ENCODE assay signal across 23 cellular contexts in the genomic region with DNA sequence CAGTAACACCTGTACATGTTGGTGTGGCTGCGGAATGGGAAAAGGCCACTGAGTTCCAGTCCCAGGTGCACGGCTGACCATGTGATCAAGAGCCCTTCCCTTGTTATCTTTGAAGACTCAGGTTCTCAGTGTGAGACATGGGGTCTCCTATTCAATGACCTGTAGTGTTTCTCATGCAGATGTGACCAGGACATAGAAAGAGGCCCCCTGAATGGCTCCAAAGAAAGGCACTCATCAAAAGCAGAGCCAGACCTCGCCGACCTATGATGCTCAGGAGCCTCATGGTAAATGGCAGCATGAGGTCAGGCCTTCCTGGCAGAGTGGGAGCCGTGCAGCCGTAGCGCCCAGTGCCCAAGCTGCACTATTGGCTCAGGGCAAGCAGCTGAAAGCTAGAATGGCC. TPM values are rescaled to one million over a fixed set of nuclear protein-coding genes. Genes with fewer than 3 reads are reported as not detected.
DNase-seq lines count a peak whose midpoint lies in the region; ATAC-seq, FAIRE-seq and TF ChIP-seq lines count a peak whose summit lies in the region.
"Had no signal": no experiment of that assay in that cellular context is flagged by ENCODE, and none has a peak within 500 bp of the region (broad histone marks: within the 10 kb centered on the region; RNA-seq: fewer than 3 reads in every experiment).

No MANE protein-coding gene starts in this region.

- BruUV-seq in HepG2 (replicated peaks; lab: Mats Ljungman, UMichigan): no TSS peak

- no peak overlapping the region for H3K27ac Mint-ChIP-seq in activated CD4-positive, alpha-beta T cell treated with anti-CD3 and anti-CD28 coated beads, Interleukin-2, amount 10 ng/mL, durations not matched to agents 24 days and 14 days
- H3K27ac Mint-ChIP-seq in T-helper 17 cell: peak overlapping the region; percentile 41
- no peak overlapping the region for H3K27ac Mint-ChIP-seq in stimulated activated effector memory CD8-positive, alpha-beta T cell treated with anti-CD3 and anti-CD28 coated beads, Interleukin-12 subunit alpha, Interleukin-12 subunit beta, amount 100 ng/mL, for 72 hours
- H3K27ac Mint-ChIP-seq: activated CD4-positive, alpha-beta memory T cell treated with anti-CD3 and anti-CD28 coated beads, Interleukin-2, amount 10 ng/mL, durations not matched to agents 7 days and 5 days; progenitor cell of endocrine pancreas had no signal

- H2AFZ ChIP-seq in HepG2 (ENCODE audit: low read length): no peak overlapping the region

- POLR2A ChIA-PET in HepG2 (lab: Yijun Ruan, JAX): interaction anchor here (2.1 to 2.9 kb wide), 2 partner anchors 15 to 19 kb away, joined by 10 to 14 read pairs; no protein-coding TSS in a partner anchor

- peaks cover 10% of the 10 kb centered on the region for H3K27me3 Mint-ChIP-seq in activated CD4-positive, alpha-beta T cell treated with anti-CD3 and anti-CD28 coated beads, Interleukin-2, amount 10 ng/mL, durations not matched to agents 24 days and 14 days
- H3K27me3 Mint-ChIP-seq in T-helper 17 cell: peaks cover 26% of the 10 kb centered on the region

- TF ChIP-seq CTCF in HepG2 (CRISPR knock-in tag; IDR thresholded peaks at IDR 0.05): no peak

- peak overlapping the region; percentile 79 for H3K4me3 Mint-ChIP-seq in activated CD4-positive, alpha-beta T cell treated with anti-CD3 and anti-CD28 coated beads, Interleukin-2, amount 10 ng/mL, durations not matched to agents 24 days and 14 days
- H3K4me3 Mint-ChIP-seq in T-helper 17 cell: peak overlapping the region; percentile 93
- peak overlapping the region; percentile 67 for H3K4me3 Mint-ChIP-seq in stimulated activated effector memory CD8-positive, alpha-beta T cell treated with anti-CD3 and anti-CD28 coated beads, Interleukin-12 subunit alpha, Interleukin-12 subunit beta, amount 100 ng/mL, for 72 hours

- no peak for DNase-seq in activated CD4-positive, alpha-beta T cell treated with anti-CD3 and anti-CD28 coated beads, Interleukin-2, amount 10 ng/mL, durations not matched to agents 24 days and 14 days
- no peak for DNase-seq in activated CD4-positive, alpha-beta T cell treated with anti-CD3 and anti-CD28 coated beads for 1 hour
- DNase-seq in T-helper 17 cell: no peak
- DNase-seq in HepG2 (ENCODE audit: low spot score): no peak
- no peak for DNase-seq in stimulated activated effector memory CD8-positive, alpha-beta T cell treated with anti-CD3 and anti-CD28 coated beads, Interleukin-12 subunit alpha, Interleukin-12 subunit beta, amount 100 ng/mL, for 72 hours (ENCODE audit: low spot score in 2 of 2)
- no peak for DNase-seq in ACHN
- no peak for DNase-seq in ecto neural progenitor cell (ENCODE audit: low spot score)
- DNase-seq: 8988T; activated CD4-positive, alpha-beta memory T cell treated with anti-CD3 and anti-CD28 coated beads, Interleukin-2, amount 10 ng/mL, durations not matched to agents 7 days and 5 days; amniotic stem cell; IMR-90; left cardiac atrium; NCI-H187 treated with DMSO at 0.1 percent for 48 hours; NCI-H446 treated with DMSO at 0.1 percent for 48 hours; NK-92 treated with Interleukin-12 subunit alpha and Interleukin-12 subunit beta, amount 100 ng/mL, for 24 hours; small intestine; stimulated activated CD4-positive, alpha-beta T cell treated with anti-CD3 and anti-CD28 coated beads, Interleukin-4, amount 100 ng/mL, for 4 hours; stimulated activated CD8-positive, alpha-beta memory T cell treated with anti-CD3 and anti-CD28 coated beads, Interleukin-4, amount 100 ng/mL, for 48 hours had no signal

- no peaks in the 10 kb centered on the region for H3K36me3 ChIP-seq in HepG2 (replicated peaks in 1 of 2; ENCODE audit: control insufficient read depth in 1 of 2, insufficient read depth in 2 of 2, low read length in 2 of 2)
- H3K36me3 ChIP-seq: tibial nerve had no signal

- peaks cover 35% of the 10 kb centered on the region for H3K4me1 ChIP-seq in HepG2 (ENCODE audit: insufficient read depth, low read length)

- H3K27me3 ChIP-seq in HepG2 (ENCODE audit: control insufficient read depth in 1 of 2, insufficient read depth in 2 of 2, low read length in 2 of 2): no peaks in the 10 kb centered on the region
- H3K27me3 ChIP-seq: tibial nerve had no signal

- H3K9ac ChIP-seq in HepG2 (ENCODE audit: insufficient read depth, low read depth, low read length): no peak overlapping the region

- no peaks in the 10 kb centered on the region for H3K9me3 ChIP-seq in T-helper 17 cell (ENCODE audit: control insufficient read depth, low read length, poor library complexity, severe bottlenecking)
- H3K9me3 ChIP-seq in HepG2 (ENCODE audit: low read length): no peaks in the 10 kb centered on the region
- H3K9me3 ChIP-seq: tibial nerve had no signal

- TF ChIP-seq EP300 in HepG2 (IDR thresholded peaks at IDR 0.05; ENCODE audit: low read depth in 2 of 2, low read length in 2 of 2) (no peak), HepG2 (CRISPR knock-in tag; IDR thresholded peaks at IDR 0.05; ENCODE audit: borderline replicate concordance) (no peak)

- CTCF ChIA-PET in HepG2 (lab: Yijun Ruan, JAX; ENCODE audit: low intra/inter-chr PET ratio, low total read pairs): no interaction called here

- H3K27ac ChIP-seq in HepG2 (ENCODE audit: extremely low read length, insufficient read depth, low read length): no peak overlapping the region
- H3K27ac ChIP-seq: RWPE1, tibial nerve had no signal

- H3K9me3 Mint-ChIP-seq in activated CD4-positive, alpha-beta T cell treated with anti-CD3 and anti-CD28 coated beads, Interleukin-2, amount 10 ng/mL, durations not matched to agents 24 days and 14 days: no peaks in the 10 kb centered on the region
- H3K9me3 Mint-ChIP-seq in stimulated activated effector memory CD8-positive, alpha-beta T cell treated with anti-CD3 and anti-CD28 coated beads, Interleukin-12 subunit alpha, Interleukin-12 subunit beta, amount 100 ng/mL, for 72 hours: no peaks in the 10 kb centered on the region
- H3K9me3 Mint-ChIP-seq: activated CD4-positive, alpha-beta memory T cell treated with anti-CD3 and anti-CD28 coated beads, Interleukin-2, amount 10 ng/mL, durations not matched to agents 7 days and 5 days had no signal

- peaks cover 20% of the 10 kb centered on the region for H3K4me1 Mint-ChIP-seq in activated CD4-positive, alpha-beta T cell treated with anti-CD3 and anti-CD28 coated beads, Interleukin-2, amount 10 ng/mL, durations not matched to agents 24 days and 14 days
- H3K4me1 Mint-ChIP-seq in T-helper 17 cell: peaks cover 19% of the 10 kb centered on the region
- peaks cover 21% of the 10 kb centered on the region for H3K4me1 Mint-ChIP-seq in stimulated activated effector memory CD8-positive, alpha-beta T cell treated with anti-CD3 and anti-CD28 coated beads, Interleukin-12 subunit alpha, Interleukin-12 subunit beta, amount 100 ng/mL, for 72 hours

- no peaks in the 10 kb centered on the region for H4K20me1 ChIP-seq in HepG2 (ENCODE audit: insufficient read depth, low read length)

- H3K79me2 ChIP-seq in HepG2 (ENCODE audit: insufficient read depth, low read length): no peaks in the 10 kb centered on the region

- no peak for TF ChIP-seq POLR2A in HepG2 (IDR thresholded peaks at IDR 0.05; ENCODE audit: insufficient read depth in 1 of 2, low read depth in 2 of 2, low read length in 2 of 2)

- no peak overlapping the region for H3K4me3 ChIP-seq in HepG2 (replicated peaks in 1 of 3; ENCODE audit: insufficient read depth in 1 of 3, low read depth in 2 of 3, low read length in 3 of 3)

- FAIRE-seq in HepG2 (lab: Jason Lieb, UNC): no peak
- FAIRE-seq: small intestine had no signal

- ATAC-seq in T-helper 17 cell: no peak
- ATAC-seq in HepG2: no peak
- no peak for ATAC-seq in stimulated activated effector memory CD8-positive, alpha-beta T cell treated with anti-CD3 and anti-CD28 coated beads, Interleukin-12 subunit alpha, Interleukin-12 subunit beta, amount 100 ng/mL, for 72 hours
- ATAC-seq in GM18511 (IDR thresholded peaks at IDR 0.05; ENCODE audit: unreplicated experiment): no peak

- in situ Hi-C loops in HepG2 (cut with HindIII; ENCODE audit: extremely low pct_ligation_motif_present, low pct_unique_long_range_greater_than_20kb) (loop anchor here (5.0 kb wide), 1 partner anchor 39 kb away; no protein-coding TSS in a partner anchor), ACHN (cut with HindIII; ENCODE audit: low pct_ligation_motif_present, low pct_unique_long_range_greater_than_20kb, low sequenced_read_pairs) (no loop called here)

- H3K36me3 Mint-ChIP-seq in activated CD4-positive, alpha-beta T cell treated with anti-CD3 and anti-CD28 coated beads, Interleukin-2, amount 10 ng/mL, durations not matched to agents 24 days and 14 days (ENCODE audit: low read depth): no peaks in the 10 kb centered on the region
- H3K36me3 Mint-ChIP-seq in T-helper 17 cell (ENCODE audit: low read depth): no peaks in the 10 kb centered on the region
- H3K36me3 Mint-ChIP-seq in stimulated activated effector memory CD8-positive, alpha-beta T cell treated with anti-CD3 and anti-CD28 coated beads, Interleukin-12 subunit alpha, Interleukin-12 subunit beta, amount 100 ng/mL, for 72 hours: no peaks in the 10 kb centered on the region

- peak overlapping the region; percentile 80 for H3K4me2 ChIP-seq in HepG2 (ENCODE audit: low read depth, low read length)

- 100% methylated on average over 3 of the region's 7 CpGs for WGBS in HepG2 (ENCODE audit: low lambda C conversion rate)

- intact Hi-C loops in activated CD4-positive, alpha-beta T cell treated with anti-CD3 and anti-CD28 coated beads, Interleukin-2, amount 10 ng/mL, durations not matched to agents 24 days and 14 days (cut with micrococcal nuclease): no loop called here
- intact Hi-C loops in HepG2 (cut with micrococcal nuclease; ENCODE audit: unreplicated experiment): no loop called here

- TF ChIP-seq RAD21 in HepG2 (CRISPR knock-in tag; IDR thresholded peaks at IDR 0.05): no peak

RNA-seq across cellular contexts. Expression of gene HAO2, which starts 42.3 kb away (rescaled TPM):
- total RNA-seq in activated CD4-positive, alpha-beta T cell treated with anti-CD3 and anti-CD28 coated beads, Interleukin-2, amount 10 ng/mL, durations not matched to agents 24 days and 14 days: not detected in 2 replicates
- total RNA-seq in T-helper 17 cell (not detected), HepG2 (2016; rRNA removed; fragmentation: Illumina TruSeq; extraction: Trizol) (0.09 TPM in 1 of 2 replicates, not detected in the other)
- total RNA-seq in HepG2 (2016; cell fraction: cytosol; rRNA removed; fragmentation: Illumina TruSeq; extraction: Trizol; ENCODE audit: low read depth): not detected in 2 replicates
- 0.15 TPM in 1 of 2 replicates, not detected in the other for total RNA-seq in HepG2 (2016; cell fraction: insoluble cytoplasmic fraction; rRNA removed; fragmentation: Illumina TruSeq; extraction: Trizol)
- total RNA-seq in HepG2 (2016; cell fraction: membrane; rRNA removed; fragmentation: Illumina TruSeq; extraction: Trizol): 0.28 TPM in 1 of 2 replicates, not detected in the other
- 0.34 and 0.40 TPM in 2 replicates for total RNA-seq in HepG2 (2016; cell fraction: nucleus; rRNA removed; fragmentation: Illumina TruSeq; extraction: Trizol)
- polyA plus RNA-seq in HepG2 (2011; rRNA removed): 0.05 and 0.08 TPM in 2 replicates
- polyA plus RNA-seq in HepG2 (2011; cell fraction: cytosol; rRNA removed): 0.03 and 0.08 TPM in 2 replicates
- 0.90 and 0.96 TPM in 2 replicates for polyA plus RNA-seq in HepG2 (2011; cell fraction: nucleus; rRNA removed)
- 0.19 and 0.42 TPM in 2 replicates for polyA plus RNA-seq in HepG2 (2012)
- not detected in 2 replicates for polyA plus RNA-seq in HepG2 (2016; cell fraction: cytosol; fragmentation: Illumina TruSeq; extraction: Trizol; ENCODE audit: low read depth)
- not detected in 2 replicates for polyA plus RNA-seq in HepG2 (2016; cell fraction: insoluble cytoplasmic fraction; fragmentation: Illumina TruSeq; extraction: Trizol; ENCODE audit: low read depth)
- polyA plus RNA-seq in HepG2 (2016; cell fraction: membrane; fragmentation: Illumina TruSeq; extraction: Trizol; ENCODE audit: low read depth): not detected in 2 replicates
- 0.27 TPM in 1 of 2 replicates, not detected in the other for polyA plus RNA-seq in HepG2 (2016; cell fraction: nucleus; fragmentation: Illumina TruSeq; extraction: Trizol; ENCODE audit: insufficient read depth, low read depth)
- 0.48 TPM in 1 of 2 replicates, not detected in the other for polyA minus RNA-seq in HepG2 (2011; rRNA and poly(A)+ RNA removed; ENCODE audit: low replicate concordance)
- not detected in 2 replicates for polyA minus RNA-seq in HepG2 (2011; cell fraction: cytosol; rRNA and poly(A)+ RNA removed)
- 0.87 and 0.90 TPM in 2 replicates for polyA minus RNA-seq in HepG2 (2011; cell fraction: nucleus; rRNA and poly(A)+ RNA removed)
- total RNA-seq: activated CD4-positive, alpha-beta memory T cell treated with anti-CD3 and anti-CD28 coated beads, Interleukin-2, amount 10 ng/mL, durations not matched to agents 7 days and 5 days; G401; IMR-90; left cardiac atrium; progenitor cell of endocrine pancreas; tibial nerve had no signal
- polyA plus RNA-seq: IMR-90 had no signal
